8 cellular contexts compared by ENCODE assay signal in the genomic region with DNA sequence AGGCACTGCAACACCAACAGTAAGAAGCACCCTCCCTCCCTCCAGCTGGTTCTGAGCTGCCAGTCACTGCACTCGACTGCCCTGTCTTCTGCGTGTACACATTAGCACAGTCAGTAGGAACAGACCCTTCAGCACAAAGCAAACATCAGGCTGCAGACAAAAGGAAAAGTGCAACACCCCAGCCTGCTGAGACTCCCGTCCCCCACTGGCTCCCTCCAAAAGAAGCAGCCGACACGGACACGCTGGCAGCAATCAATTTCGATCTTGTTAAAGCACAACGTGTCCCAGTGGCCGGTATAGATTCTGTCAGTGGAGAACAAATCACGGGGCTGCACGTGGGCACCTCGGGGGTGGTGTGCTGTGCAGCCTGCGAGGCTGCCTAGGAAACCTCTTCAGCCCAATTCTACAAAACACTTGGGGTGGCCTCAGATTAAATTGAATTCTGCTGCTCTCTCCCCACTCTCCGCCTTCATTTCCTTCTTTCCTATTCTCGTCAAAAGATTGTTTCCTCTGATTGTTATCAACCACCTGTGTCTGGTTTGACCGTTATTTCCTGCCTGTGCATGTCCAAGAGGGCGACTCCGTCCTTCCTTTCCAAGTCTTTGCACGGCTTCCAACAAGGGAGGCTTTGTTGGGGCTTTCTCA. TPM values are rescaled to one million over a fixed set of nuclear protein-coding genes. Genes with fewer than 3 reads are reported as not detected.
DNase-seq lines count a peak whose midpoint lies in the region; ATAC-seq and TF ChIP-seq lines count a peak whose summit lies in the region.

No MANE protein-coding gene starts in this region.

- H3K36me3 ChIP-seq in left ventricle myocardium inferior = peaks cover 27% of the 10 kb centered on the region
- H3K36me3 ChIP-seq in subcutaneous abdominal adipose tissue (ENCODE audit: control insufficient read depth in 5 of 5, insufficient read depth in 5 of 5, low read length in 5 of 5) = peaks cover 19 to 56% (median 37%) of the 10 kb centered on the region in 5 donors

- H3K27ac ChIP-seq in left ventricle myocardium inferior (replicated peaks) = peak overlapping the region; percentile 78
- H3K27ac ChIP-seq in subcutaneous abdominal adipose tissue (ENCODE audit: low read depth, low read length) = peak overlapping the region; percentile 45

- H3K4me1 ChIP-seq in left ventricle myocardium inferior (peaks cover 71% of the 10 kb centered on the region), subcutaneous abdominal adipose tissue (ENCODE audit: control insufficient read depth in 5 of 5, insufficient read depth in 5 of 5, low read length in 5 of 5) (peaks cover 13 to 55% (median 36%) of the 10 kb centered on the region in 5 donors)

- H3K9me3 Mint-ChIP-seq in T-helper 1 cell treated with Interleukin-12 subunit alpha and Interleukin-12 subunit beta and Interleukin-4 antibody, amounts not matched to agents 30 μg/mL and 1 μg/mL, for 36 hours = no peaks in the 10 kb centered on the region

- H3K27me3 Mint-ChIP-seq in T-helper 1 cell treated with Interleukin-12 subunit alpha and Interleukin-12 subunit beta and Interleukin-4 antibody, amounts not matched to agents 30 μg/mL and 1 μg/mL, for 36 hours (ENCODE audit: low read depth) = no peaks in the 10 kb centered on the region

- H3K27ac Mint-ChIP-seq in T-helper 1 cell treated with Interleukin-12 subunit alpha and Interleukin-12 subunit beta and Interleukin-4 antibody, amounts not matched to agents 30 μg/mL and 1 μg/mL, for 36 hours = peak overlapping the region; percentile 78

- H3K36me3 Mint-ChIP-seq in T-helper 1 cell treated with Interleukin-12 subunit alpha and Interleukin-12 subunit beta and Interleukin-4 antibody, amounts not matched to agents 30 μg/mL and 1 μg/mL, for 36 hours (ENCODE audit: low read depth) = peaks cover 53% of the 10 kb centered on the region

- no peak for DNase-seq in Right ventricle myocardium superior
- DNase-seq in Right ventricle myocardium inferior (ENCODE audit: missing footprints) = no peak
- DNase-seq in left ventricle myocardium inferior = no peak
- no peak for DNase-seq in middle frontal gyrus (ENCODE audit: extremely low spot score, low spot score)

- H3K4me3 ChIP-seq in left ventricle myocardium inferior (peak overlapping the region; percentile 47), subcutaneous abdominal adipose tissue (ENCODE audit: low read depth in 1 of 5, low read length in 5 of 5) (peak overlapping the region in 3 of 5 donors; percentile 13 to 47 (median 30))

- peak; percentile 18 for ATAC-seq in Right ventricle myocardium superior (ENCODE audit: poor library complexity)
- no peak for ATAC-seq in Right ventricle myocardium inferior
- ATAC-seq in HG03342 (IDR thresholded peaks at IDR 0.05; ENCODE audit: unreplicated experiment) = no peak
- ATAC-seq in HG03135 (IDR thresholded peaks at IDR 0.05; ENCODE audit: unreplicated experiment) = no peak

- peak overlapping the region in 1 of 5 donors; percentile 31 for H3K9ac ChIP-seq in subcutaneous abdominal adipose tissue (ENCODE audit: low read length in 5 of 5)

- H3K4me3 Mint-ChIP-seq in T-helper 1 cell treated with Interleukin-12 subunit alpha and Interleukin-12 subunit beta and Interleukin-4 antibody, amounts not matched to agents 30 μg/mL and 1 μg/mL, for 36 hours = peak overlapping the region; percentile 79

- no peak for TF ChIP-seq CTCF in left ventricle myocardium inferior (IDR thresholded peaks at IDR 0.05; ENCODE audit: borderline replicate concordance)

- H3K4me1 Mint-ChIP-seq in T-helper 1 cell treated with Interleukin-12 subunit alpha and Interleukin-12 subunit beta and Interleukin-4 antibody, amounts not matched to agents 30 μg/mL and 1 μg/mL, for 36 hours (ENCODE audit: low read depth) = peaks cover 42% of the 10 kb centered on the region

- no peaks in the 10 kb centered on the region for H3K27me3 ChIP-seq in left ventricle myocardium inferior (ENCODE audit: low read depth)
- no peaks in the 10 kb centered on the region for H3K27me3 ChIP-seq in subcutaneous abdominal adipose tissue (ENCODE audit: control insufficient read depth in 5 of 5, insufficient read depth in 4 of 5, low read length in 5 of 5)

- H3K9me3 ChIP-seq in left ventricle myocardium inferior (replicated peaks) = no peaks in the 10 kb centered on the region
- H3K9me3 ChIP-seq in subcutaneous abdominal adipose tissue (ENCODE audit: control insufficient read depth in 5 of 5, low read length in 5 of 5) = no peaks in the 10 kb centered on the region

- intact Hi-C loops in Right ventricle myocardium superior (cut with DNase I) (no loop called here), Right ventricle myocardium inferior (cut with DNase I) (no loop called here), left ventricle myocardium inferior (cut with micrococcal nuclease) (no loop called here)

RNA-seq across cellular contexts. Expression of gene TRAF3IP2, which starts 38.7 kb away (rescaled TPM):
- 10.0 TPM for total RNA-seq in Right ventricle myocardium superior
- 11.0 TPM for total RNA-seq in Right ventricle myocardium inferior
- total RNA-seq in left ventricle myocardium inferior = 10.6 TPM
